In genomic region chr2:241729868-241730267, GRCh38 we compare ENCODE assay signal across 20 cellular contexts. TPM values are rescaled to one million over a fixed set of nuclear protein-coding genes. Genes with fewer than 3 reads are reported as not detected.
"Had no signal": no experiment of that assay in that cellular context is flagged by ENCODE, and none has a peak within 500 bp of the region (broad histone marks: within the 10 kb centered on the region; RNA-seq: fewer than 3 reads in every experiment).

No MANE protein-coding gene starts in this region.

- H3K4me2 ChIP-seq: neural progenitor cell had no signal

- H3K27me3 ChIP-seq: breast epithelium, neural progenitor cell, right atrium auricular region, suprapubic skin had no signal

- H3K36me3 Mint-ChIP-seq: activated naive CD8-positive, alpha-beta T cell treated with anti-CD3 and anti-CD28 coated beads, Interleukin-2, amount 10 ng/mL, durations not matched to agents 7 days and 5 days; type B pancreatic cell had no signal

- H3K9ac ChIP-seq: neural progenitor cell had no signal

- H3K4me3 Mint-ChIP-seq: activated naive CD8-positive, alpha-beta T cell treated with anti-CD3 and anti-CD28 coated beads, Interleukin-2, amount 10 ng/mL, durations not matched to agents 7 days and 5 days; neural progenitor cell; T-cell; type B pancreatic cell had no signal

- H3K27ac Mint-ChIP-seq: activated naive CD8-positive, alpha-beta T cell treated with anti-CD3 and anti-CD28 coated beads, Interleukin-2, amount 10 ng/mL, durations not matched to agents 7 days and 5 days; neural progenitor cell; type B pancreatic cell had no signal

- H3K9me3 ChIP-seq: breast epithelium, right atrium auricular region, suprapubic skin had no signal

- H3K27me3 Mint-ChIP-seq: activated naive CD8-positive, alpha-beta T cell treated with anti-CD3 and anti-CD28 coated beads, Interleukin-2, amount 10 ng/mL, durations not matched to agents 7 days and 5 days; T-cell; type B pancreatic cell had no signal

- H3K27ac ChIP-seq: breast epithelium, neural progenitor cell, skin epidermis, suprapubic skin, VCaP had no signal

- H3K36me3 ChIP-seq: breast epithelium, neural progenitor cell, right atrium auricular region had no signal

- DNase-seq: activated CD4-positive, alpha-beta T cell treated with anti-CD3 and anti-CD28 coated beads for 4 hours; activated naive CD8-positive, alpha-beta T cell treated with anti-CD3 and anti-CD28 coated beads, Interleukin-2, amount 10 ng/mL, durations not matched to agents 7 days and 5 days; activated T-cell treated with anti-CD3 and anti-CD28 coated beads, Interleukin-2, amount 50 U/mL, for 1 hour; aorta; dermis blood vessel endothelial cell; hypothalamus; kidney glomerular epithelial cell; mesendoderm; posterior cingulate gyrus; stimulated activated naive CD4-positive, alpha-beta T cell; T-cell had no signal

- ATAC-seq: T-cell had no signal

- H3K9me3 Mint-ChIP-seq: activated naive CD8-positive, alpha-beta T cell treated with anti-CD3 and anti-CD28 coated beads, Interleukin-2, amount 10 ng/mL, durations not matched to agents 7 days and 5 days; T-cell; type B pancreatic cell had no signal

- H3K4me1 ChIP-seq: breast epithelium, neural progenitor cell had no signal

- H2AFZ ChIP-seq: neural progenitor cell had no signal

- H3K4me3 ChIP-seq: breast epithelium, neural progenitor cell, right atrium auricular region, skin epidermis, suprapubic skin had no signal

RNA-seq across cellular contexts. Expression of gene GAL3ST2, which starts 46.8 kb away (rescaled TPM):
- total RNA-seq: aorta, dermis blood vessel endothelial cell, glomerular endothelial cell, SK-MEL-5, suprapubic skin had no signal
- polyA plus RNA-seq: aorta had no signal
